15 cellular contexts compared by ENCODE assay signal in genomic region chr7:157703131-157703530, GRCh38.
DNase-seq lines count a peak whose midpoint lies in the region; ATAC-seq and TF ChIP-seq lines count a peak whose summit lies in the region.
"Had no signal": no experiment of that assay in that cellular context is flagged by ENCODE, and none has a peak within 500 bp of the region (broad histone marks: within the 10 kb centered on the region; RNA-seq: fewer than 3 reads in every experiment).

No MANE protein-coding gene starts in this region.

- H3K27me3 ChIP-seq in H7 (ENCODE audit: control insufficient read depth, insufficient read depth, low read length) = no peaks in the 10 kb centered on the region
- H3K27me3 ChIP-seq in endodermal cell (ENCODE audit: control insufficient read depth, insufficient read depth, low read length, poor library complexity, severe bottlenecking) = no peaks in the 10 kb centered on the region

- 72 to 76% methylated on average over 7 to 14 of the region's 14 CpGs for WGBS in endodermal cell (ENCODE audit: insufficient coverage in 1 of 2, insufficient read length in 1 of 2), 2 experiments

- H3K9me3 Mint-ChIP-seq in endodermal cell = no peaks in the 10 kb centered on the region
- H3K9me3 Mint-ChIP-seq in stimulated activated naive B cell treated with anti-CD40 and anti-IgM and Interleukin-4, amounts not matched to agents 10 μg/mL and 1 μg/mL and 100 μg/mL, for 72 hours = peaks cover 0 to 2% of the 10 kb centered on the region in 2 donors

- no peaks in the 10 kb centered on the region for H3K4me1 ChIP-seq in endodermal cell (ENCODE audit: control insufficient read depth, insufficient read depth, low read length)
- H3K4me1 ChIP-seq: BLaER1 treated with 17β-estradiol and CSF1 and Interleukin-3, amounts not matched to agents 10 nM and 100 nM; HAP-1; SJCRH30 had no signal

- no peak overlapping the region for H3K4me3 Mint-ChIP-seq in endodermal cell
- H3K4me3 Mint-ChIP-seq in stimulated activated naive B cell treated with anti-CD40 and anti-IgM and Interleukin-4, amounts not matched to agents 10 μg/mL and 1 μg/mL and 100 μg/mL, for 72 hours = no peak overlapping the region
- H3K4me3 Mint-ChIP-seq: IgD-negative memory B cell had no signal

- H3K27ac Mint-ChIP-seq in endodermal cell = no peak overlapping the region
- H3K27ac Mint-ChIP-seq in stimulated activated naive B cell treated with anti-CD40 and anti-IgM and Interleukin-4, amounts not matched to agents 10 μg/mL and 1 μg/mL and 100 μg/mL, for 72 hours = no peak overlapping the region
- H3K27ac Mint-ChIP-seq: IgD-negative memory B cell had no signal

- no peaks in the 10 kb centered on the region for H3K36me3 Mint-ChIP-seq in endodermal cell (ENCODE audit: low read depth)
- H3K36me3 Mint-ChIP-seq in stimulated activated naive B cell treated with anti-CD40 and anti-IgM and Interleukin-4, amounts not matched to agents 10 μg/mL and 1 μg/mL and 100 μg/mL, for 72 hours = no peaks in the 10 kb centered on the region
- H3K36me3 Mint-ChIP-seq: IgD-negative memory B cell had no signal

- in situ Hi-C loops in ACHN (cut with HindIII; ENCODE audit: low pct_ligation_motif_present, low pct_unique_long_range_greater_than_20kb, low sequenced_read_pairs) = no loop called here

- no peaks in the 10 kb centered on the region for H3K4me1 Mint-ChIP-seq in endodermal cell
- no peaks in the 10 kb centered on the region for H3K4me1 Mint-ChIP-seq in stimulated activated naive B cell treated with anti-CD40 and anti-IgM and Interleukin-4, amounts not matched to agents 10 μg/mL and 1 μg/mL and 100 μg/mL, for 72 hours
- H3K4me1 Mint-ChIP-seq: IgD-negative memory B cell had no signal

- H3K9ac ChIP-seq in endodermal cell (ENCODE audit: extremely low read depth, low read length, poor library complexity, severe bottlenecking) = no peak overlapping the region
- H3K9ac ChIP-seq: BLaER1 treated with 17β-estradiol and CSF1 and Interleukin-3, amounts not matched to agents 10 nM and 100 nM had no signal

- intact Hi-C loops in sciatic nerve (cut with DNase I) = no loop called here

- H3K27ac ChIP-seq in KOPT-K1 (ENCODE audit: low read depth, low read length, poor library complexity, severe bottlenecking) = peak overlapping the region; percentile 70
- H3K27ac ChIP-seq in endodermal cell (ENCODE audit: low read depth, low read length) = no peak overlapping the region
- H3K27ac ChIP-seq: BLaER1 treated with 17β-estradiol and CSF1 and Interleukin-3, amounts not matched to agents 10 nM and 100 nM; SJCRH30 had no signal

- DNase-seq in H7 (peak; percentile 64), endodermal cell (peak; percentile 41), sciatic nerve (ENCODE audit: low spot score) (peak; percentile 45), ACHN (no peak), H4 (ENCODE audit: low spot score) (no peak)
- no peak for DNase-seq in stimulated activated naive B cell treated with anti-CD40 and anti-IgM and Interleukin-4, amounts not matched to agents 10 μg/mL and 1 μg/mL and 100 μg/mL, for 72 hours
- DNase-seq: MV-4-11, NCI-H1436, NCI-H2081 treated with DMSO at 0.1 percent for 48 hours, SJCRH30 had no signal

- H3K27me3 Mint-ChIP-seq in endodermal cell (ENCODE audit: insufficient read depth) = peaks cover 35% of the 10 kb centered on the region
- peaks cover 34 to 36% of the 10 kb centered on the region in 2 donors for H3K27me3 Mint-ChIP-seq in stimulated activated naive B cell treated with anti-CD40 and anti-IgM and Interleukin-4, amounts not matched to agents 10 μg/mL and 1 μg/mL and 100 μg/mL, for 72 hours

- ATAC-seq in sciatic nerve = no peak
- ATAC-seq in HG03095 (IDR thresholded peaks at IDR 0.05; ENCODE audit: unreplicated experiment) = no peak
- ATAC-seq in stimulated activated naive B cell treated with anti-CD40 and anti-IgM and Interleukin-4, amounts not matched to agents 10 μg/mL and 1 μg/mL and 100 μg/mL, for 72 hours (replicated peaks) = no peak

- H3K36me3 ChIP-seq in H7 (replicated peaks; ENCODE audit: control insufficient read depth, insufficient read depth, low read length) (no peaks in the 10 kb centered on the region), KOPT-K1 (ENCODE audit: insufficient read depth, low read length) (no peaks in the 10 kb centered on the region), endodermal cell (ENCODE audit: control insufficient read depth, insufficient read depth, low read length) (no peaks in the 10 kb centered on the region)
- H3K36me3 ChIP-seq: BLaER1 treated with 17β-estradiol and CSF1 and Interleukin-3, amounts not matched to agents 10 nM and 100 nM; HAP-1; SJCRH30 had no signal

- no peak overlapping the region for H3K4me3 ChIP-seq in H7 (ENCODE audit: insufficient read depth, low read depth, low read length)
- no peak overlapping the region for H3K4me3 ChIP-seq in endodermal cell (ENCODE audit: low read length)
- H3K4me3 ChIP-seq: BLaER1 treated with 17β-estradiol and CSF1 and Interleukin-3, amounts not matched to agents 10 nM and 100 nM; HAP-1; SJCRH30 had no signal

- TF ChIP-seq CTCF in endodermal cell (conservative IDR thresholded peaks at IDR 0.05) = no peak

- H3K9me3 ChIP-seq in KOPT-K1 (ENCODE audit: insufficient read depth, low read length, poor library complexity, severe bottlenecking) (no peaks in the 10 kb centered on the region), endodermal cell (ENCODE audit: control insufficient read depth, low read length) (peaks cover 58% of the 10 kb centered on the region)
- H3K9me3 ChIP-seq: BLaER1 treated with 17β-estradiol and CSF1 and Interleukin-3, amounts not matched to agents 10 nM and 100 nM; HAP-1; SJCRH30 had no signal

Comparison
In these comparisons a context has a peak if more than half of its experiments do, and no peak if none do; other contexts are left out.
1. DNase-seq: peak in H7 (single experiment), endodermal cell (single experiment) and sciatic nerve (single experiment); none in stimulated activated naive B cell treated with anti-CD40 and anti-IgM and Interleukin-4, amounts not matched to agents 10 μg/mL and 1 μg/mL and 100 μg/mL, for 72 hours (single experiment), ACHN (single experiment) and H4 (single experiment).